In genomic region chr17:19023209-19023999, GRCh38 we compare ENCODE assay signal across 29 cellular contexts. TPM values are rescaled to one million over a fixed set of nuclear protein-coding genes. Genes with fewer than 3 reads are reported as not detected.
DNase-seq lines count a peak whose midpoint lies in the region; ATAC-seq, FAIRE-seq and TF ChIP-seq lines count a peak whose summit lies in the region.
"Had no signal": no experiment of that assay in that cellular context is flagged by ENCODE, and none has a peak within 500 bp of the region (broad histone marks: within the 10 kb centered on the region; RNA-seq: fewer than 3 reads in every experiment).

No MANE protein-coding gene starts in this region.

- no peaks in the 10 kb centered on the region for H3K9me3 ChIP-seq in heart right ventricle
- no peaks in the 10 kb centered on the region for H3K9me3 ChIP-seq in HepG2 (ENCODE audit: low read length)
- H3K9me3 ChIP-seq: neutrophil, vagina had no signal

- intact Hi-C loops in cardiac septum (cut with DNase I) (no loop called here), heart right ventricle (cut with DNase I) (loop anchor here in 2 of 10 donors (5.0 to 10.0 kb wide), 2 partner anchors 49 to 56 kb away; no protein-coding TSS in a partner anchor), activated B cell treated with CpG ODN at 0.5 μM for 24 hours (cut with micrococcal nuclease) (no loop called here), HepG2 (cut with micrococcal nuclease; ENCODE audit: unreplicated experiment) (no loop called here)

- CTCF ChIA-PET in activated B cell treated with CpG ODN at 0.5 μM for 24 hours (lab: Charles Lee) (interaction anchor here (1.2 to 1.5 kb wide), 2 partner anchors 62 to 206 kb away, joined by 3 to 7 read pairs; no protein-coding TSS in a partner anchor), HepG2 (lab: Yijun Ruan, JAX; ENCODE audit: low intra/inter-chr PET ratio, low total read pairs) (no interaction called here)

- in situ Hi-C loops in HepG2 (cut with HindIII; ENCODE audit: extremely low pct_ligation_motif_present, low pct_unique_long_range_greater_than_20kb) = no loop called here

- peaks cover 0 to 5% (median 0%) of the 10 kb centered on the region in 9 donors for H3K36me3 ChIP-seq in heart right ventricle
- H3K36me3 ChIP-seq in HepG2 (replicated peaks in 1 of 2; ENCODE audit: control insufficient read depth in 1 of 2, insufficient read depth in 2 of 2, low read length in 2 of 2) = no peaks in the 10 kb centered on the region
- H3K36me3 ChIP-seq: neutrophil, vagina, WERI-Rb-1 had no signal

- H3K27ac ChIP-seq in heart right ventricle = no peak overlapping the region
- H3K27ac ChIP-seq in HepG2 (ENCODE audit: extremely low read length, insufficient read depth, low read length) = no peak overlapping the region
- H3K27ac ChIP-seq: coronary artery, neutrophil, SK-N-MC, vagina, WERI-Rb-1 had no signal

- POLR2A ChIA-PET in activated B cell treated with CpG ODN at 0.5 μM for 24 hours (lab: Charles Lee) = interaction anchor here (0.6 to 1.8 kb wide), 2 partner anchors 19 to 56 kb away, joined by 4 to 9 read pairs; partner anchors contain the start of gene FAM83G
- POLR2A ChIA-PET in HepG2 (lab: Yijun Ruan, JAX) = interaction anchor here (2.2 kb wide), 1 partner anchor 18 kb away, joined by 15 read pairs; the partner anchor contains the start of gene FAM83G

- H3K9ac ChIP-seq in HepG2 (ENCODE audit: insufficient read depth, low read depth, low read length) = no peak overlapping the region

- no peak for FAIRE-seq in HepG2 (lab: Jason Lieb, UNC)
- FAIRE-seq: frontal cortex, GM19239 had no signal

- TF ChIP-seq POLR2A in HepG2 (IDR thresholded peaks at IDR 0.05; ENCODE audit: insufficient read depth in 1 of 2, low read depth in 2 of 2, low read length in 2 of 2) = no peak

- BruUV-seq in HepG2 (replicated peaks; lab: Mats Ljungman, UMichigan) = no TSS peak

- 82 to 90% methylated on average over 9 of the region's 9 CpGs for WGBS in heart right ventricle, 2 donors
- WGBS in HepG2 (ENCODE audit: low lambda C conversion rate) = 54% methylated on average over 5 of the region's 9 CpGs

- no peak for TF ChIP-seq RAD21 in HepG2 (CRISPR knock-in tag; IDR thresholded peaks at IDR 0.05)

- ATAC-seq in heart right ventricle (no peak), activated B cell treated with CpG ODN at 0.5 μM for 24 hours (ENCODE audit: low read depth) (no peak), HepG2 (no peak), HG03045 (IDR thresholded peaks at IDR 0.05; ENCODE audit: unreplicated experiment) (no peak)
- ATAC-seq: stimulated activated effector memory CD8-positive, alpha-beta T cell treated with anti-CD3 and anti-CD28 coated beads, Interleukin-12 subunit alpha, Interleukin-12 subunit beta, amount 100 ng/mL, for 72 hours had no signal

- H3K4me3 Mint-ChIP-seq in activated B cell treated with CpG ODN at 0.5 μM for 24 hours = no peak overlapping the region
- no peak overlapping the region for H3K4me3 Mint-ChIP-seq in T-helper 2 cell treated with Interferon-gamma antibody and Interleukin-4, amounts not matched to agents 5 μg/mL and 100 μg/mL, for 36 hours
- H3K4me3 Mint-ChIP-seq: activated CD4-positive, alpha-beta memory T cell treated with anti-CD3 and anti-CD28 coated beads for 36 hours; CD8-positive, alpha-beta memory T cell; stimulated activated effector memory CD8-positive, alpha-beta T cell treated with anti-CD3 and anti-CD28 coated beads, Interleukin-12 subunit alpha, Interleukin-12 subunit beta, amount 100 ng/mL, for 72 hours had no signal

- no peak overlapping the region for H2AFZ ChIP-seq in HepG2 (ENCODE audit: low read length)

- H3K27me3 ChIP-seq in heart right ventricle = peaks cover 0 to 5% (median 0%) of the 10 kb centered on the region in 7 donors
- H3K27me3 ChIP-seq in HepG2 (ENCODE audit: control insufficient read depth in 1 of 2, insufficient read depth in 2 of 2, low read length in 2 of 2) = peaks cover 2 to 9% of the 10 kb centered on the region in 2 experiments; a peak in 2 of 5 replicates
- H3K27me3 ChIP-seq: neutrophil, vagina had no signal

- H3K79me2 ChIP-seq in HepG2 (ENCODE audit: insufficient read depth, low read length) = no peaks in the 10 kb centered on the region

- H3K4me1 ChIP-seq in heart right ventricle (no peaks in the 10 kb centered on the region), HepG2 (ENCODE audit: insufficient read depth, low read length) (peaks cover 31% of the 10 kb centered on the region)
- H3K4me1 ChIP-seq: vagina had no signal

- peaks cover 51% of the 10 kb centered on the region for H3K36me3 Mint-ChIP-seq in activated B cell treated with CpG ODN at 0.5 μM for 24 hours (ENCODE audit: low read depth)
- H3K36me3 Mint-ChIP-seq in T-helper 2 cell treated with Interferon-gamma antibody and Interleukin-4, amounts not matched to agents 5 μg/mL and 100 μg/mL, for 36 hours (ENCODE audit: low read depth) = peaks cover 28% of the 10 kb centered on the region

- TF ChIP-seq EP300 in HepG2 (IDR thresholded peaks at IDR 0.05; ENCODE audit: low read depth in 2 of 2, low read length in 2 of 2) (no peak), HepG2 (CRISPR knock-in tag; IDR thresholded peaks at IDR 0.05; ENCODE audit: borderline replicate concordance) (no peak)

- H3K27me3 Mint-ChIP-seq in activated B cell treated with CpG ODN at 0.5 μM for 24 hours = no peaks in the 10 kb centered on the region
- no peaks in the 10 kb centered on the region for H3K27me3 Mint-ChIP-seq in T-helper 2 cell treated with Interferon-gamma antibody and Interleukin-4, amounts not matched to agents 5 μg/mL and 100 μg/mL, for 36 hours (ENCODE audit: low read depth)
- H3K27me3 Mint-ChIP-seq: activated CD4-positive, alpha-beta memory T cell treated with anti-CD3 and anti-CD28 coated beads for 36 hours; CD8-positive, alpha-beta memory T cell had no signal

- DNase-seq in cardiac septum (ENCODE audit: low spot score) (peak; percentile 15), heart right ventricle (no peak), activated B cell treated with CpG ODN at 0.5 μM for 24 hours (no peak), HepG2 (ENCODE audit: low spot score) (no peak), pons (ENCODE audit: low spot score) (no peak)
- DNase-seq in activated effector memory CD4-positive, alpha-beta T cell treated with Interleukin-2 at 50 U/mL for 16 hours = no peak
- no peak for DNase-seq in T-helper 2 cell treated with Interferon-gamma antibody and Interleukin-4, amounts not matched to agents 5 μg/mL and 100 μg/mL, for 36 hours (ENCODE audit: low spot score)
- DNase-seq: activated CD4-positive, alpha-beta memory T cell treated with anti-CD3 and anti-CD28 coated beads for 36 hours; activated effector memory CD4-positive, alpha-beta T cell treated with anti-CD3 and anti-CD28 coated beads, Interleukin-2, amount 50 U/mL, for 16 hours; amygdala; hypothalamus; NCI-H1105; NCI-H1930; NCI-H2227 treated with DMSO at 0.1 percent for 48 hours; stimulated activated CD4-positive, alpha-beta T cell treated with anti-CD3 and anti-CD28 coated beads, Interleukin-2, amount 100 ng/mL, for 48 hours; T-helper 9 cell; WERI-Rb-1 had no signal

- TF ChIP-seq CTCF in heart right ventricle (IDR thresholded peaks at IDR 0.05) (no peak), activated B cell treated with CpG ODN at 0.5 μM for 24 hours (IDR thresholded peaks at IDR 0.05) (no peak), HepG2 (CRISPR knock-in tag; IDR thresholded peaks at IDR 0.05) (no peak)

- no peaks in the 10 kb centered on the region for H3K9me3 Mint-ChIP-seq in activated B cell treated with CpG ODN at 0.5 μM for 24 hours
- H3K9me3 Mint-ChIP-seq in T-helper 2 cell treated with Interferon-gamma antibody and Interleukin-4, amounts not matched to agents 5 μg/mL and 100 μg/mL, for 36 hours = no peaks in the 10 kb centered on the region
- H3K9me3 Mint-ChIP-seq: activated CD4-positive, alpha-beta memory T cell treated with anti-CD3 and anti-CD28 coated beads for 36 hours; CD8-positive, alpha-beta memory T cell; stimulated activated effector memory CD8-positive, alpha-beta T cell treated with anti-CD3 and anti-CD28 coated beads, Interleukin-12 subunit alpha, Interleukin-12 subunit beta, amount 100 ng/mL, for 72 hours had no signal

- no peak overlapping the region for H3K4me2 ChIP-seq in HepG2 (ENCODE audit: low read depth, low read length)
- H3K4me2 ChIP-seq: smooth muscle cell had no signal

- peak overlapping the region; percentile 66 for H3K27ac Mint-ChIP-seq in activated B cell treated with CpG ODN at 0.5 μM for 24 hours
- no peak overlapping the region for H3K27ac Mint-ChIP-seq in T-helper 2 cell treated with Interferon-gamma antibody and Interleukin-4, amounts not matched to agents 5 μg/mL and 100 μg/mL, for 36 hours

- H3K4me1 Mint-ChIP-seq in activated B cell treated with CpG ODN at 0.5 μM for 24 hours = peaks cover 21% of the 10 kb centered on the region
- peaks cover 9% of the 10 kb centered on the region for H3K4me1 Mint-ChIP-seq in T-helper 2 cell treated with Interferon-gamma antibody and Interleukin-4, amounts not matched to agents 5 μg/mL and 100 μg/mL, for 36 hours (ENCODE audit: low read depth)

- H3K4me3 ChIP-seq in heart right ventricle = no peak overlapping the region
- no peak overlapping the region for H3K4me3 ChIP-seq in HepG2 (replicated peaks in 1 of 3; ENCODE audit: insufficient read depth in 1 of 3, low read depth in 2 of 3, low read length in 3 of 3)
- H3K4me3 ChIP-seq: coronary artery, lung, SK-N-MC, smooth muscle cell, vagina had no signal

- no peaks in the 10 kb centered on the region for H4K20me1 ChIP-seq in HepG2 (ENCODE audit: insufficient read depth, low read length)

RNA-seq across cellular contexts. Expression of gene FAM83G, which starts 18.8 kb away (rescaled TPM):
- 2.5 TPM for total RNA-seq in cardiac septum
- 1 to 10 TPM in 9 of 10 donors, under 1 TPM in 1; 0.96 to 4.0 (median 1.7) TPM for total RNA-seq in heart right ventricle
- polyA plus RNA-seq in heart right ventricle = 1 to 10 TPM; 1.1 to 5.5 TPM
- total RNA-seq in activated B cell treated with CpG ODN at 0.5 μM for 24 hours = 13.3 and 13.9 TPM in 2 replicates
- 14.0 and 18.6 TPM in 2 replicates for total RNA-seq in HepG2 (2016; rRNA removed; fragmentation: Illumina TruSeq; extraction: Trizol)
- 3.1 and 3.2 TPM in 2 replicates for total RNA-seq in HepG2 (2016; cell fraction: cytosol; rRNA removed; fragmentation: Illumina TruSeq; extraction: Trizol; ENCODE audit: low read depth)
- 11.3 and 19.1 TPM in 2 replicates for total RNA-seq in HepG2 (2016; cell fraction: insoluble cytoplasmic fraction; rRNA removed; fragmentation: Illumina TruSeq; extraction: Trizol)
- total RNA-seq in HepG2 (2016; cell fraction: membrane; rRNA removed; fragmentation: Illumina TruSeq; extraction: Trizol) = 8.0 and 8.1 TPM in 2 replicates
- total RNA-seq in HepG2 (2016; cell fraction: nucleus; rRNA removed; fragmentation: Illumina TruSeq; extraction: Trizol) = 19.9 and 21.9 TPM in 2 replicates
- polyA plus RNA-seq in HepG2 (2011; rRNA removed) = 13.7 and 21.2 TPM in 2 replicates
- 9.8 and 12.5 TPM in 2 replicates for polyA plus RNA-seq in HepG2 (2011; cell fraction: cytosol; rRNA removed)
- 62.7 and 63.6 TPM in 2 replicates for polyA plus RNA-seq in HepG2 (2011; cell fraction: nucleus; rRNA removed)
- 9.6 and 14.4 TPM in 2 replicates for polyA plus RNA-seq in HepG2 (2012)
- 1.4 and 1.5 TPM in 2 replicates for polyA plus RNA-seq in HepG2 (2016; cell fraction: cytosol; fragmentation: Illumina TruSeq; extraction: Trizol; ENCODE audit: low read depth)
- polyA plus RNA-seq in HepG2 (2016; cell fraction: insoluble cytoplasmic fraction; fragmentation: Illumina TruSeq; extraction: Trizol; ENCODE audit: low read depth) = 10.4 and 12.3 TPM in 2 replicates
- 4.1 and 4.4 TPM in 2 replicates for polyA plus RNA-seq in HepG2 (2016; cell fraction: membrane; fragmentation: Illumina TruSeq; extraction: Trizol; ENCODE audit: low read depth)
- 43.0 and 45.0 TPM in 2 replicates for polyA plus RNA-seq in HepG2 (2016; cell fraction: nucleus; fragmentation: Illumina TruSeq; extraction: Trizol; ENCODE audit: insufficient read depth, low read depth)
- 18.2 and 34.3 TPM in 2 replicates for polyA minus RNA-seq in HepG2 (2011; rRNA and poly(A)+ RNA removed; ENCODE audit: low replicate concordance)
- polyA minus RNA-seq in HepG2 (2011; cell fraction: cytosol; rRNA and poly(A)+ RNA removed) = 14.7 and 14.9 TPM in 2 replicates
- 24.2 and 25.2 TPM in 2 replicates for polyA minus RNA-seq in HepG2 (2011; cell fraction: nucleus; rRNA and poly(A)+ RNA removed)

RNA-seq across cellular contexts. Expression of gene GRAP, which starts 23.4 kb away (rescaled TPM):
- total RNA-seq in cardiac septum (2.9 TPM), heart right ventricle (1 to 10 TPM in 9 of 10 donors, under 1 TPM in 1; 0.99 to 3.6 (median 2.2) TPM), activated B cell treated with CpG ODN at 0.5 μM for 24 hours (31.5 and 39.2 TPM in 2 replicates), HepG2 (2016; rRNA removed; fragmentation: Illumina TruSeq; extraction: Trizol) (0.77 and 0.90 TPM in 2 replicates)
- polyA plus RNA-seq in heart right ventricle (1 to 10 TPM; 2.6 to 3.7 TPM), HepG2 (2011; rRNA removed) (1.6 and 1.7 TPM in 2 replicates)
- 0.10 and 0.35 TPM in 2 replicates for total RNA-seq in HepG2 (2016; cell fraction: cytosol; rRNA removed; fragmentation: Illumina TruSeq; extraction: Trizol; ENCODE audit: low read depth)
- total RNA-seq in HepG2 (2016; cell fraction: insoluble cytoplasmic fraction; rRNA removed; fragmentation: Illumina TruSeq; extraction: Trizol) = 0.76 and 1.1 TPM in 2 replicates
- total RNA-seq in HepG2 (2016; cell fraction: membrane; rRNA removed; fragmentation: Illumina TruSeq; extraction: Trizol) = 0.31 and 0.69 TPM in 2 replicates
- 0.31 and 0.60 TPM in 2 replicates for total RNA-seq in HepG2 (2016; cell fraction: nucleus; rRNA removed; fragmentation: Illumina TruSeq; extraction: Trizol)
- 0.79 and 2.2 TPM in 2 replicates for polyA plus RNA-seq in HepG2 (2011; cell fraction: cytosol; rRNA removed)
- 1.8 and 2.6 TPM in 2 replicates for polyA plus RNA-seq in HepG2 (2011; cell fraction: nucleus; rRNA removed)
- polyA plus RNA-seq in HepG2 (2012) = 0.37 and 0.85 TPM in 2 replicates
- polyA plus RNA-seq in HepG2 (2016; cell fraction: cytosol; fragmentation: Illumina TruSeq; extraction: Trizol; ENCODE audit: low read depth) = 0.12 and 0.14 TPM in 2 replicates
- polyA plus RNA-seq in HepG2 (2016; cell fraction: insoluble cytoplasmic fraction; fragmentation: Illumina TruSeq; extraction: Trizol; ENCODE audit: low read depth) = 0.44 and 0.88 TPM in 2 replicates
- 0.29 and 0.35 TPM in 2 replicates for polyA plus RNA-seq in HepG2 (2016; cell fraction: membrane; fragmentation: Illumina TruSeq; extraction: Trizol; ENCODE audit: low read depth)
- polyA plus RNA-seq in HepG2 (2016; cell fraction: nucleus; fragmentation: Illumina TruSeq; extraction: Trizol; ENCODE audit: insufficient read depth, low read depth) = 1.00 and 1.2 TPM in 2 replicates
- polyA minus RNA-seq in HepG2 (2011; rRNA and poly(A)+ RNA removed; ENCODE audit: low replicate concordance) = 0.16 and 2.7 TPM in 2 replicates
- 0.49 and 0.79 TPM in 2 replicates for polyA minus RNA-seq in HepG2 (2011; cell fraction: cytosol; rRNA and poly(A)+ RNA removed)
- polyA minus RNA-seq in HepG2 (2011; cell fraction: nucleus; rRNA and poly(A)+ RNA removed) = 0.75 and 0.90 TPM in 2 replicates
- total RNA-seq: bronchial epithelial cell, smooth muscle cell had no signal
